In the genomic region with DNA sequence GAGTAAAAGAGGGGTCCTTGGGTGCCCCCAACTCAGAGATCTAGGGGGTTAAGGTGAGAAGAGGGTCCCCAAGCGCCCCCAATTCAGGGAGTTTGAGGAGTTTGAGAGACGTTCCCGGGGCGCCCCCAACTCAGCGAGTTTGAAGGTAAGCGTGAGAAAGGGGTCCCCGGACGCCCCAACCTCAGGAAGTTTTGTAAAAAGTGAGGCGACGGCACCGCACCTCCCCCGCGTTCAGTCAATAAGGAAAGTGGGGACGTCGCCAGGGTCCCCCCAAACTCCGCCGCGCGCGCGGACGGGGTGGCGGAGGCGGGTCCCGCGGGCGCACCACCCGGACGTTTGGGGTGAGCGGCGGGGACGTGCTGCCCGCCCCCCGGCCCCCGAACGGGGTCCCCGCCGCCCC, we compare ENCODE assay signal across 8 cellular contexts. TPM values are rescaled to one million over a fixed set of nuclear protein-coding genes. Genes with fewer than 3 reads are reported as not detected.
DNase-seq lines count a peak whose midpoint lies in the region; FAIRE-seq and TF ChIP-seq lines count a peak whose summit lies in the region.

No MANE protein-coding gene starts in this region.

- DNase-seq in GM12864 (ENCODE audit: low read depth): no peak
- no peak for DNase-seq in RWPE1 (ENCODE audit: low spot score)
- DNase-seq in fibroblast of mammary gland (ENCODE audit: low read depth): no peak
- DNase-seq in posterior vena cava (ENCODE audit: low spot score): peak; percentile 86
- DNase-seq in NCI-H345 (lab: John Stamatoyannopoulos, UW): no peak
- DNase-seq in NCI-H2227 (lab: John Stamatoyannopoulos, UW; ENCODE audit: unreplicated experiment): no peak
- no peak for DNase-seq in H54 (ENCODE audit: insufficient read length, low spot score)
- no peak for DNase-seq in SW480 (ENCODE audit: low spot score)

- no peak for TF ChIP-seq POLR2A in H54 (IDR thresholded peaks at IDR 0.05; ENCODE audit: low read depth, low read length)

- peak overlapping the region; percentile 59 for H3K4me3 ChIP-seq in GM12864 (ENCODE audit: low read depth, low read length)
- peak overlapping the region; percentile 60 for H3K4me3 ChIP-seq in fibroblast of mammary gland (ENCODE audit: control insufficient read depth, low read depth, low read length)

- FAIRE-seq in H54 (lab: Jason Lieb, UNC): no peak

- CTCF ChIA-PET in RWPE1 (lab: Yijun Ruan, JAX): no interaction called here

- TF ChIP-seq CTCF in GM12864 (IDR thresholded peaks at IDR 0.05; ENCODE audit: low read depth, low read length, missing control alignments) (no peak), RWPE1 (conservative IDR thresholded peaks at IDR 0.05; ENCODE audit: low read depth) (no peak), fibroblast of mammary gland (conservative IDR thresholded peaks at IDR 0.05; ENCODE audit: control insufficient read depth, insufficient read depth, low read depth, low read length) (no peak)

- H3K27ac ChIP-seq in RWPE1: peak overlapping the region; percentile 95

- intact Hi-C loops in posterior vena cava (cut with DNase I): loop anchor here in 1 of 2 donors (5.0 kb wide), 1 partner anchor 53 kb away; no protein-coding TSS in a partner anchor

- POLR2A ChIA-PET in RWPE1 (lab: Yijun Ruan, JAX; ENCODE audit: low non-redundant PET): no interaction called here

RNA-seq across cellular contexts. Expression of a gene that starts 0.4 kb away (rescaled TPM):
- total RNA-seq in posterior vena cava: 10 to 100 TPM; 20.7 to 21.7 TPM

RNA-seq across cellular contexts. Expression of a gene that starts 25.5 kb away (rescaled TPM):
- not detected for total RNA-seq in posterior vena cava
